1 cellular context compared by ENCODE assay signal in the genomic region with DNA sequence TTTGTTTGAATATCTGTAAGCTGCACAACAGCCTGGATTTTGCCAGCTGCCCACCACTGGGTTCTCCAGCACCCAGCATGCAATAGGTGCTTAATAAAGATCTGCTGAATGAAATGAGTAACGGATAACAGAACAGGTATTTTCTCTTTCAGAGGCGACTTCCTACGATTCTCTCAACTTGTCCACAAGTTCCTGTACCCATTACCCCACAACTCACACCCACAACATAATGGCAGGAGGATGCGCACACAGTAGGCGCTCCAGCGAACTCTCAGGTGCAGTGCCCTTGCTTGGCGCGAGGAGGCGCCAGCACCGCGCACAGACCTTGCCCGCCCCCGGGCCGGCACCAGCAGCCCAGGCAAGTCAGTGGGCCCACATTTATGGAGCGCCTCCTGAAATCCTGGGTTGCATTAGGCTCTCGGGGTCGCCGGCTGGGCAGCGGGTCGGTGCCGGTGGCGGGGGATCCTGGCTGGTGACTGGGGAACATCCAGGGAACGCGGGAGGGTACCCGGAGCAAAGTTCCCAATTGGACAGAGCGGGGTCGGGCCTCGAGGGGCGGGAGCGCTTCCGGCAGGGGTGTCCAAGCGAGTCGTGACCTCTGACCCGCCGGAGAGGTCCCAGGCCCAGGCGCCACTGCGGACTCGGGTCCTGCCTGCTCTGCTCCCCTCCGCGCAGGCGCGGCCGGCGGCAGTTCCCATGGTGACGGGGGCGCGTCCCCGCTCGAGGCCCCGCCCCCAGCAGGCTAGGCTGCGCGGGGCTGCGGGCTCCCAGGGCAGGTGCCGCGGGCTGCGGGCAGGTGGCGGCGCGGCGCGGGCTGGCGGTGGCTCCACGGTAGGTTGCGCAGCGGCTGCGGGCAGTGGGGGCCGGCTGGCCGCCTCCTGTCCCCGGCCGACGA.
TF ChIP-seq lines count a peak whose summit lies in the region.

Gene KIAA1671, plus strand, starts transcription at position 775 of the 895 bp plus-strand sequence. CDS start 75,284 bp downstream, outside the sequence.

TF ChIP-seq in HepG2, 621 proteins besides CTCF, POLR2A, EP300 and RAD21 (continued from another document and continues in another):
- TF ChIP-seq, protein P1, sequence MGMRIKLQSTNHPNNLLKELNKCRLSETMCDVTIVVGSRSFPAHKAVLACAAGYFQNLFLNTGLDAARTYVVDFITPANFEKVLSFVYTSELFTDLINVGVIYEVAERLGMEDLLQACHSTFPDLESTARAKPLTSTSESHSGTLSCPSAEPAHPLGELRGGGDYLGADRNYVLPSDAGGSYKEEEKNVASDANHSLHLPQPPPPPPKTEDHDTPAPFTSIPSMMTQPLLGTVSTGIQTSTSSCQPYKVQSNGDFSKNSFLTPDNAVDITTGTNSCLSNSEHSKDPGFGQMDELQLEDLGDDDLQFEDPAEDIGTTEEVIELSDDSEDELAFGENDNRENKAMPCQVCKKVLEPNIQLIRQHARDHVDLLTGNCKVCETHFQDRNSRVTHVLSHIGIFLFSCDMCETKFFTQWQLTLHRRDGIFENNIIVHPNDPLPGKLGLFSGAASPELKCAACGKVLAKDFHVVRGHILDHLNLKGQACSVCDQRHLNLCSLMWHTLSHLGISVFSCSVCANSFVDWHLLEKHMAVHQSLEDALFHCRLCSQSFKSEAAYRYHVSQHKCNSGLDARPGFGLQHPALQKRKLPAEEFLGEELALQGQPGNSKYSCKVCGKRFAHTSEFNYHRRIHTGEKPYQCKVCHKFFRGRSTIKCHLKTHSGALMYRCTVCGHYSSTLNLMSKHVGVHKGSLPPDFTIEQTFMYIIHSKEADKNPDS (CRISPR knock-in tag; IDR thresholded peaks at IDR 0.05): no peak
- peak; percentile 8; the same call in 1 of the 2 replicates for TF ChIP-seq ZNF788 (CRISPR knock-in tag; IDR thresholded peaks at IDR 0.05; ENCODE audit: borderline replicate concordance)
- no peak for TF ChIP-seq ZBTB26 (CRISPR knock-in tag; IDR thresholded peaks at IDR 0.05; ENCODE audit: borderline replicate concordance)
- peak; percentile 44 for TF ChIP-seq ATF2 (CRISPR knock-in tag; IDR thresholded peaks at IDR 0.05)
- TF ChIP-seq JDP2 (CRISPR knock-in tag; IDR thresholded peaks at IDR 0.05; ENCODE audit: borderline replicate concordance): no peak
- TF ChIP-seq NFE2 (CRISPR knock-in tag; IDR thresholded peaks at IDR 0.05): no peak
- TF ChIP-seq, protein P2, sequence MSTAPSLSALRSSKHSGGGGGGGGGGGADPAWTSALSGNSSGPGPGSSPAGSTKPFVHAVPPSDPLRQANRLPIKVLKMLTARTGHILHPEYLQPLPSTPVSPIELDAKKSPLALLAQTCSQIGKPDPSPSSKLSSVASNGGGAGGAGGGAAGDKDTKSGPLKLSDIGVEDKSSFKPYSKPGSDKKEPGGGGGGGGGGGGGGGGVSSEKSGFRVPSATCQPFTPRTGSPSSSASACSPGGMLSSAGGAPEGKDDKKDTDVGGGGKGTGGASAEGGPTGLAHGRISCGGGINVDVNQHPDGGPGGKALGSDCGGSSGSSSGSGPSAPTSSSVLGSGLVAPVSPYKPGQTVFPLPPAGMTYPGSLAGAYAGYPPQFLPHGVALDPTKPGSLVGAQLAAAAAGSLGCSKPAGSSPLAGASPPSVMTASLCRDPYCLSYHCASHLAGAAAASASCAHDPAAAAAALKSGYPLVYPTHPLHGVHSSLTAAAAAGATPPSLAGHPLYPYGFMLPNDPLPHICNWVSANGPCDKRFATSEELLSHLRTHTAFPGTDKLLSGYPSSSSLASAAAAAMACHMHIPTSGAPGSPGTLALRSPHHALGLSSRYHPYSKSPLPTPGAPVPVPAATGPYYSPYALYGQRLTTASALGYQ (CRISPR knock-in tag; IDR thresholded peaks at IDR 0.05): no peak; the same call in 1 of the 2 replicates
- TF ChIP-seq ZNF781 (CRISPR knock-in tag; IDR thresholded peaks at IDR 0.05; ENCODE audit: borderline replicate concordance, not compliant biosample characterization): no peak
- TF ChIP-seq, protein P3, sequence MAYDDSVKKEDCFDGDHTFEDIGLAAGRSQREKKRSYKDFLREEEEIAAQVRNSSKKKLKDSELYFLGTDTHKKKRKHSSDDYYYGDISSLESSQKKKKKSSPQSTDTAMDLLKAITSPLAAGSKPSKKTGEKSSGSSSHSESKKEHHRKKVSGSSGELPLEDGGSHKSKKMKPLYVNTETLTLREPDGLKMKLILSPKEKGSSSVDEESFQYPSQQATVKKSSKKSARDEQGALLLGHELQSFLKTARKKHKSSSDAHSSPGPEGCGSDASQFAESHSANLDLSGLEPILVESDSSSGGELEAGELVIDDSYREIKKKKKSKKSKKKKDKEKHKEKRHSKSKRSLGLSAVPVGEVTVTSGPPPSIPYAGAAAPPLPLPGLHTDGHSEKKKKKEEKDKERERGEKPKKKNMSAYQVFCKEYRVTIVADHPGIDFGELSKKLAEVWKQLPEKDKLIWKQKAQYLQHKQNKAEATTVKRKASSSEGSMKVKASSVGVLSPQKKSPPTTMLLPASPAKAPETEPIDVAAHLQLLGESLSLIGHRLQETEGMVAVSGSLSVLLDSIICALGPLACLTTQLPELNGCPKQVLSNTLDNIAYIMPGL (CRISPR knock-in tag; IDR thresholded peaks at IDR 0.05; ENCODE audit: borderline replicate concordance in 1 of 2, low read depth in 1 of 2): peak in 1 of 2 experiments; percentile 91; a peak in 3 of 4 replicates
- TF ChIP-seq MAF1 (CRISPR knock-in tag; IDR thresholded peaks at IDR 0.05; ENCODE audit: borderline replicate concordance): no peak
- TF ChIP-seq TSC22D2 (CRISPR knock-in tag; IDR thresholded peaks at IDR 0.05; ENCODE audit: borderline replicate concordance): peak; percentile 49; the same call in 1 of the 2 replicates
- no peak for TF ChIP-seq ONECUT2 (CRISPR knock-in tag; IDR thresholded peaks at IDR 0.05)
- TF ChIP-seq HHEX (CRISPR knock-in tag; IDR thresholded peaks at IDR 0.05): no peak
- TF ChIP-seq CBX5 (CRISPR knock-in tag; IDR thresholded peaks at IDR 0.05; ENCODE audit: borderline replicate concordance): no peak
- TF ChIP-seq ZNF577 (CRISPR knock-in tag; IDR thresholded peaks at IDR 0.05; ENCODE audit: borderline replicate concordance, low read depth): no peak
- TF ChIP-seq MEF2D (CRISPR knock-in tag; IDR thresholded peaks at IDR 0.05): peak; percentile 46; the same call in 1 of the 2 replicates
- 0 out of 2 replicates have a peak, but pooled peaks have one; percentile 20 for TF ChIP-seq ZNF264 (CRISPR knock-in tag; IDR thresholded peaks at IDR 0.05)
- TF ChIP-seq CC2D1A (CRISPR knock-in tag; IDR thresholded peaks at IDR 0.05): no peak
- TF ChIP-seq ZKSCAN1 (IDR thresholded peaks at IDR 0.05; ENCODE audit: low read length): peak; percentile 100
- no peak for TF ChIP-seq BCL3 (CRISPR knock-in tag; IDR thresholded peaks at IDR 0.05)
- TF ChIP-seq MXI1 (IDR thresholded peaks at IDR 0.05; ENCODE audit: borderline replicate concordance, low read depth, low read length): peak; percentile 93; the same call in 2 of the 3 replicates
- no peak for TF ChIP-seq ZBTB34 (CRISPR knock-in tag; IDR thresholded peaks at IDR 0.05)
- no peak for TF ChIP-seq BATF2 (CRISPR knock-in tag; IDR thresholded peaks at IDR 0.05)
- peak; percentile 69; the same call in 1 of the 2 replicates for TF ChIP-seq ARID4A (CRISPR knock-in tag; IDR thresholded peaks at IDR 0.05; ENCODE audit: borderline replicate concordance)
- TF ChIP-seq ZBTB3 (CRISPR knock-in tag; IDR thresholded peaks at IDR 0.05; ENCODE audit: borderline replicate concordance, low read depth): no peak
- no peak for TF ChIP-seq ZFP62 (CRISPR knock-in tag; IDR thresholded peaks at IDR 0.05)
- TF ChIP-seq, protein P4, sequence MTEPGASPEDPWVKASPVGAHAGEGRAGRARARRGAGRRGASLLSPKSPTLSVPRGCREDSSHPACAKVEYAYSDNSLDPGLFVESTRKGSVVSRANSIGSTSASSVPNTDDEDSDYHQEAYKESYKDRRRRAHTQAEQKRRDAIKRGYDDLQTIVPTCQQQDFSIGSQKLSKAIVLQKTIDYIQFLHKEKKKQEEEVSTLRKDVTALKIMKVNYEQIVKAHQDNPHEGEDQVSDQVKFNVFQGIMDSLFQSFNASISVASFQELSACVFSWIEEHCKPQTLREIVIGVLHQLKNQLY (CRISPR knock-in tag; IDR thresholded peaks at IDR 0.05): no peak
- no peak for TF ChIP-seq PHB2 (IDR thresholded peaks at IDR 0.05; ENCODE audit: partially characterized antibody)
- TF ChIP-seq POGK (CRISPR knock-in tag; conservative IDR thresholded peaks at IDR 0.05): peak; percentile 41; the same call in 1 of the 2 replicates
- no peak for TF ChIP-seq HOXD1 (CRISPR knock-in tag; IDR thresholded peaks at IDR 0.05)
- TF ChIP-seq SP1 (IDR thresholded peaks at IDR 0.05): no peak
- peak; percentile 68 for TF ChIP-seq SP1 (CRISPR knock-in tag; IDR thresholded peaks at IDR 0.05)
- no peak; the same call in 1 of the 2 replicates for TF ChIP-seq CAMTA2 (CRISPR knock-in tag; IDR thresholded peaks at IDR 0.05; ENCODE audit: borderline replicate concordance)
